8 cellular contexts compared by ENCODE assay signal in genomic region chr3:71423151-71423906, GRCh38.
DNase-seq lines count a peak whose midpoint lies in the region; ATAC-seq and TF ChIP-seq lines count a peak whose summit lies in the region.

No MANE protein-coding gene starts in this region.

- no peak for DNase-seq in activated CD8-positive, alpha-beta T cell treated with anti-CD3 and anti-CD28 coated beads for 36 hours
- peak; percentile 44 for DNase-seq in hepatocyte (ENCODE audit: low spot score)
- no peak for DNase-seq in GM10248 (ENCODE audit: extremely low spot score)
- no peak for DNase-seq in mucosa of gallbladder (ENCODE audit: low spot score)
- DNase-seq in kidney glomerular epithelial cell (lab: John Stamatoyannopoulos, UW), result no peak

- 78% methylated on average over 12 of the region's 12 CpGs for WGBS in hepatocyte (ENCODE audit: low lambda C conversion rate, missing lambda C conversion rate)

- no peaks in the 10 kb centered on the region for H3K9me3 Mint-ChIP-seq in activated CD8-positive, alpha-beta T cell treated with anti-CD3 and anti-CD28 coated beads for 36 hours

- H3K4me1 Mint-ChIP-seq in activated CD8-positive, alpha-beta T cell treated with anti-CD3 and anti-CD28 coated beads for 36 hours (ENCODE audit: low read depth), result peaks cover 93% of the 10 kb centered on the region

- intact Hi-C loops in activated CD8-positive, alpha-beta T cell treated with anti-CD3 and anti-CD28 coated beads for 36 hours (cut with micrococcal nuclease), result no loop called here

- CTCF ChIA-PET in activated CD8-positive, alpha-beta T cell treated with anti-CD3 and anti-CD28 coated beads for 36 hours (lab: Charles Lee), result interaction anchor here (0.7 to 2.7 kb wide), 7 partner anchors 14 to 165 kb away, joined by 3 to 12 read pairs (median 3); no protein-coding TSS in a partner anchor
- CTCF ChIA-PET in GM10248 (lab: Yijun Ruan, JAX), result interaction anchor here (1.3 kb wide), 1 partner anchor 19 kb away, joined by 3 read pairs; no protein-coding TSS in a partner anchor

- no peaks in the 10 kb centered on the region for H3K9me2 ChIP-seq in hepatocyte (replicated peaks; ENCODE audit: insufficient read depth)

- H3K27ac Mint-ChIP-seq in activated CD8-positive, alpha-beta T cell treated with anti-CD3 and anti-CD28 coated beads for 36 hours, result peak overlapping the region; percentile 90

- no peaks in the 10 kb centered on the region for H4K20me1 ChIP-seq in hepatocyte (ENCODE audit: insufficient read depth, poor library complexity, severe bottlenecking)

- ATAC-seq in activated CD8-positive, alpha-beta T cell treated with anti-CD3 and anti-CD28 coated beads for 36 hours, result no peak
- no peak for ATAC-seq in GM21723 (IDR thresholded peaks at IDR 0.05; ENCODE audit: unreplicated experiment)

- H3K4me3 Mint-ChIP-seq in activated CD8-positive, alpha-beta T cell treated with anti-CD3 and anti-CD28 coated beads for 36 hours, result no peak overlapping the region

- H3K27me3 ChIP-seq in hepatocyte, result no peaks in the 10 kb centered on the region

- H3K4me3 ChIP-seq in hepatocyte, result no peak overlapping the region

- H3K36me3 ChIP-seq in hepatocyte (replicated peaks; ENCODE audit: insufficient read depth, low read depth), result no peaks in the 10 kb centered on the region

- H3K9me3 ChIP-seq in hepatocyte (ENCODE audit: low read depth), result no peaks in the 10 kb centered on the region

- TF ChIP-seq RAD21 in Ishikawa (IDR thresholded peaks at IDR 0.05; ENCODE audit: low read depth), result no peak; the same call in 1 of the 2 replicates

- H3K27me3 Mint-ChIP-seq in activated CD8-positive, alpha-beta T cell treated with anti-CD3 and anti-CD28 coated beads for 36 hours, result no peaks in the 10 kb centered on the region

- peaks cover 31% of the 10 kb centered on the region for H3K36me3 Mint-ChIP-seq in activated CD8-positive, alpha-beta T cell treated with anti-CD3 and anti-CD28 coated beads for 36 hours (ENCODE audit: low read depth)

- H3K27ac ChIP-seq in C4-2B, result peak overlapping the region; percentile 29
- no peak overlapping the region for H3K27ac ChIP-seq in hepatocyte

- no peak overlapping the region for H2AFZ ChIP-seq in hepatocyte

- peaks cover 50% of the 10 kb centered on the region for H3K79me2 ChIP-seq in hepatocyte

- no peak; the same call in 1 of the 2 replicates for TF ChIP-seq CTCF in C4-2B (conservative IDR thresholded peaks at IDR 0.05)
- no peak for TF ChIP-seq CTCF in activated CD8-positive, alpha-beta T cell treated with anti-CD3 and anti-CD28 coated beads for 36 hours (IDR thresholded peaks at IDR 0.05)
- TF ChIP-seq CTCF in hepatocyte (IDR thresholded peaks at IDR 0.05; ENCODE audit: poor library complexity), result peak; percentile 12
- TF ChIP-seq CTCF in GM10248 (IDR thresholded peaks at IDR 0.05; ENCODE audit: control extremely low read depth, extremely low read depth, low read depth, missing control alignments), result no peak

- no peaks in the 10 kb centered on the region for H3K4me1 ChIP-seq in hepatocyte (ENCODE audit: insufficient read depth)

- H3K4me2 ChIP-seq in hepatocyte, result no peak overlapping the region

- POLR2A ChIA-PET in activated CD8-positive, alpha-beta T cell treated with anti-CD3 and anti-CD28 coated beads for 36 hours (lab: Charles Lee), result interaction anchor here (0.8 to 5.0 kb wide), 11 partner anchors 9 to 159 kb away, joined by 3 to 64 read pairs (median 3); partner anchors contain the start of gene FOXP1
- POLR2A ChIA-PET in GM10248 (lab: Yijun Ruan, JAX), result no interaction called here

- no peak for TF ChIP-seq EP300 in Ishikawa (IDR thresholded peaks at IDR 0.05; ENCODE audit: borderline replicate concordance)

TF ChIP-seq in Ishikawa, 13 proteins besides CTCF, POLR2A, EP300 and RAD21:
- TF ChIP-seq NFIC (IDR thresholded peaks at IDR 0.05) (peak; percentile 83; the same call in 1 of the 2 replicates), MAX (IDR thresholded peaks at IDR 0.05) (no peak), CREB1 (IDR thresholded peaks at IDR 0.05; ENCODE audit: low read depth) (no peak), FOXM1 (IDR thresholded peaks at IDR 0.05; ENCODE audit: borderline replicate concordance, low read depth) (0 out of 2 replicates have a peak, but pooled peaks have one; percentile 14), USF1 (IDR thresholded peaks at IDR 0.05) (no peak), TCF12 (IDR thresholded peaks at IDR 0.05; ENCODE audit: low read depth) (no peak), REST (IDR thresholded peaks at IDR 0.05; ENCODE audit: low read depth) (no peak), YY1 (IDR thresholded peaks at IDR 0.05; ENCODE audit: low read depth) (no peak), ZBTB7A (IDR thresholded peaks at IDR 0.05; ENCODE audit: low read depth) (no peak), TEAD4 (IDR thresholded peaks at IDR 0.05) (peak; percentile 15; the same call in 1 of the 2 replicates)
